9 cellular contexts compared by ENCODE assay signal in genomic region chr5:52744867-52745458, GRCh38. TPM values are rescaled to one million over a fixed set of nuclear protein-coding genes. Genes with fewer than 3 reads are reported as not detected.
A peak's percentile ranks its signal among the peaks of the same experiment; 100 is the strongest.
DNase-seq lines count a peak whose midpoint lies in the region; ATAC-seq lines count a peak whose summit lies in the region.
"Not testable (repeated sequence)": the region's sequence is repeated elsewhere in the genome, so short reads cannot be mapped to it uniquely, and the experiment has no call there.
"Had no signal": no experiment of that assay in that cellular context is flagged by ENCODE, and none has a peak within 500 bp of the region (broad histone marks: within the 10 kb centered on the region; RNA-seq: fewer than 3 reads in every experiment).

No MANE protein-coding gene starts in this region.

- peak overlapping the region in 1 of 7 donors; percentile 56 for H3K4me3 Mint-ChIP-seq in CD8-positive, alpha-beta memory T cell
- peak overlapping the region; percentile 12 for H3K4me3 Mint-ChIP-seq in T-helper 2 cell treated with Interferon-gamma antibody and Interleukin-4, amounts not matched to agents 5 μg/mL and 100 μg/mL, for 36 hours
- H3K4me3 Mint-ChIP-seq in activated T-cell treated with anti-CD3 and anti-CD28 coated beads, Interleukin-2, amount 50 U/mL, for 24 hours; central memory CD8-positive, alpha-beta T cell; stimulated activated naive CD8-positive, alpha-beta T cell treated with anti-CD3 and anti-CD28 coated beads, Interleukin-15, Interleukin-2, amounts not matched to agents 100 ng/mL and 50 ng/mL, for 24 hours: not testable (repeated sequence)
- H3K4me3 Mint-ChIP-seq in activated naive CD8-positive, alpha-beta T cell treated with anti-CD3 and anti-CD28 coated beads, Interleukin-2, amount 10 ng/mL, durations not matched to agents 7 days and 5 days: peak overlapping the region; percentile 3
- H3K4me3 Mint-ChIP-seq in naive thymus-derived CD8-positive, alpha-beta T cell: peak overlapping the region in 1 of 10 donors; percentile 25

- H3K9me3 ChIP-seq in CD8-positive, alpha-beta memory T cell (ENCODE audit: low read length): not testable (repeated sequence)

- not testable (repeated sequence) for DNase-seq in CD8-positive, alpha-beta memory T cell; T-helper 2 cell treated with Interferon-gamma antibody and Interleukin-4, amounts not matched to agents 5 μg/mL and 100 μg/mL, for 36 hours (ENCODE audit: low spot score); activated T-cell treated with anti-CD3 and anti-CD28 coated beads, Interleukin-2, amount 50 U/mL, for 24 hours; activated naive CD8-positive, alpha-beta T cell treated with anti-CD3 and anti-CD28 coated beads, Interleukin-2, amount 10 ng/mL, durations not matched to agents 7 days and 5 days; central memory CD8-positive, alpha-beta T cell (ENCODE audit: low spot score in 2 of 2)
- DNase-seq in LoVo (ENCODE audit: low spot score): peak; percentile 38
- peak in 1 of 10 donors; percentile 2 for DNase-seq in naive thymus-derived CD8-positive, alpha-beta T cell

- H3K27me3 Mint-ChIP-seq in CD8-positive, alpha-beta memory T cell; activated T-cell treated with anti-CD3 and anti-CD28 coated beads, Interleukin-2, amount 50 U/mL, for 24 hours; activated naive CD8-positive, alpha-beta T cell treated with anti-CD3 and anti-CD28 coated beads, Interleukin-2, amount 10 ng/mL, durations not matched to agents 7 days and 5 days; central memory CD8-positive, alpha-beta T cell; naive thymus-derived CD8-positive, alpha-beta T cell; stimulated activated naive CD8-positive, alpha-beta T cell treated with anti-CD3 and anti-CD28 coated beads, Interleukin-15, Interleukin-2, amounts not matched to agents 100 ng/mL and 50 ng/mL, for 24 hours: not testable (repeated sequence)
- peaks cover 13% of the 10 kb centered on the region for H3K27me3 Mint-ChIP-seq in T-helper 2 cell treated with Interferon-gamma antibody and Interleukin-4, amounts not matched to agents 5 μg/mL and 100 μg/mL, for 36 hours (ENCODE audit: low read depth)

- not testable (repeated sequence) for H3K36me3 Mint-ChIP-seq in CD8-positive, alpha-beta memory T cell; activated T-cell treated with anti-CD3 and anti-CD28 coated beads, Interleukin-2, amount 50 U/mL, for 24 hours (ENCODE audit: low read depth); central memory CD8-positive, alpha-beta T cell (ENCODE audit: insufficient read depth); naive thymus-derived CD8-positive, alpha-beta T cell; stimulated activated naive CD8-positive, alpha-beta T cell treated with anti-CD3 and anti-CD28 coated beads, Interleukin-15, Interleukin-2, amounts not matched to agents 100 ng/mL and 50 ng/mL, for 24 hours (ENCODE audit: low read depth)
- H3K36me3 Mint-ChIP-seq in T-helper 2 cell treated with Interferon-gamma antibody and Interleukin-4, amounts not matched to agents 5 μg/mL and 100 μg/mL, for 36 hours (ENCODE audit: low read depth): peaks cover 12% of the 10 kb centered on the region
- H3K36me3 Mint-ChIP-seq in activated naive CD8-positive, alpha-beta T cell treated with anti-CD3 and anti-CD28 coated beads, Interleukin-2, amount 10 ng/mL, durations not matched to agents 7 days and 5 days: peaks cover 12% of the 10 kb centered on the region

- not testable (repeated sequence) for ATAC-seq in activated naive CD8-positive, alpha-beta T cell treated with anti-CD3 and anti-CD28 coated beads, Interleukin-2, amount 10 ng/mL, durations not matched to agents 7 days and 5 days (ENCODE audit: low read depth); central memory CD8-positive, alpha-beta T cell (replicated peaks; ENCODE audit: extremely low read depth, poor library complexity, severe bottlenecking); naive thymus-derived CD8-positive, alpha-beta T cell

- not testable (repeated sequence) for H3K27ac ChIP-seq in CD8-positive, alpha-beta memory T cell (ENCODE audit: low read depth, low read length)

- POLR2A ChIA-PET in CD8-positive, alpha-beta memory T cell (lab: Charles Lee): interaction anchor here (0.6 to 1.5 kb wide), 2 partner anchors 19 to 36 kb away, joined by 3 to 7 read pairs; no protein-coding TSS in a partner anchor
- POLR2A ChIA-PET in activated naive CD8-positive, alpha-beta T cell treated with anti-CD3 and anti-CD28 coated beads, Interleukin-2, amount 10 ng/mL, durations not matched to agents 7 days and 5 days (lab: Charles Lee): interaction anchor here (0.6 to 0.7 kb wide), 3 partner anchors 15 to 54 kb away, joined by 3 to 4 read pairs (median 3); no protein-coding TSS in a partner anchor
- POLR2A ChIA-PET in naive thymus-derived CD8-positive, alpha-beta T cell (lab: Charles Lee): interaction anchor here (1.3 to 2.2 kb wide), 2 partner anchors 10 to 19 kb away, joined by 5 to 10 read pairs; no protein-coding TSS in a partner anchor

- CTCF ChIA-PET in CD8-positive, alpha-beta memory T cell (lab: Charles Lee): interaction anchor here (0.6 to 3.1 kb wide), 2 partner anchors 52 to 54 kb away, joined by 3 to 10 read pairs; no protein-coding TSS in a partner anchor

- H3K4me3 ChIP-seq in CD8-positive, alpha-beta memory T cell (ENCODE audit: low read length): not testable (repeated sequence)

- peaks cover 43% of the 10 kb centered on the region for H3K4me1 ChIP-seq in CD8-positive, alpha-beta memory T cell (ENCODE audit: insufficient read depth, low read length)

- H3K27me3 ChIP-seq in CD8-positive, alpha-beta memory T cell (ENCODE audit: insufficient read depth, low read length, poor library complexity, severe bottlenecking): not testable (repeated sequence)

- peak overlapping the region in 6 of 8 donors; percentile 17 to 84 (median 78) for H3K27ac Mint-ChIP-seq in CD8-positive, alpha-beta memory T cell
- not testable (repeated sequence) for H3K27ac Mint-ChIP-seq in T-helper 2 cell treated with Interferon-gamma antibody and Interleukin-4, amounts not matched to agents 5 μg/mL and 100 μg/mL, for 36 hours
- H3K27ac Mint-ChIP-seq in activated T-cell treated with anti-CD3 and anti-CD28 coated beads, Interleukin-2, amount 50 U/mL, for 24 hours: peak overlapping the region; percentile 22
- peak overlapping the region; percentile 44 for H3K27ac Mint-ChIP-seq in activated naive CD8-positive, alpha-beta T cell treated with anti-CD3 and anti-CD28 coated beads, Interleukin-2, amount 10 ng/mL, durations not matched to agents 7 days and 5 days
- peak overlapping the region; percentile 77 for H3K27ac Mint-ChIP-seq in central memory CD8-positive, alpha-beta T cell (ENCODE audit: low read depth)
- peak overlapping the region in 9 of 10 donors; percentile 13 to 95 (median 70) for H3K27ac Mint-ChIP-seq in naive thymus-derived CD8-positive, alpha-beta T cell
- peak overlapping the region; percentile 65 for H3K27ac Mint-ChIP-seq in stimulated activated naive CD8-positive, alpha-beta T cell treated with anti-CD3 and anti-CD28 coated beads, Interleukin-15, Interleukin-2, amounts not matched to agents 100 ng/mL and 50 ng/mL, for 24 hours

- H3K4me1 Mint-ChIP-seq in CD8-positive, alpha-beta memory T cell: peaks cover 70 to 79% (median 78%) of the 10 kb centered on the region in 3 donors
- peaks cover 62% of the 10 kb centered on the region for H3K4me1 Mint-ChIP-seq in T-helper 2 cell treated with Interferon-gamma antibody and Interleukin-4, amounts not matched to agents 5 μg/mL and 100 μg/mL, for 36 hours (ENCODE audit: low read depth)
- H3K4me1 Mint-ChIP-seq in activated T-cell treated with anti-CD3 and anti-CD28 coated beads, Interleukin-2, amount 50 U/mL, for 24 hours (ENCODE audit: low read depth): peaks cover 69% of the 10 kb centered on the region
- H3K4me1 Mint-ChIP-seq in activated naive CD8-positive, alpha-beta T cell treated with anti-CD3 and anti-CD28 coated beads, Interleukin-2, amount 10 ng/mL, durations not matched to agents 7 days and 5 days: peaks cover 49% of the 10 kb centered on the region
- H3K4me1 Mint-ChIP-seq in central memory CD8-positive, alpha-beta T cell: peaks cover 45% of the 10 kb centered on the region
- peaks cover 29 to 59% (median 56%) of the 10 kb centered on the region in 4 donors for H3K4me1 Mint-ChIP-seq in naive thymus-derived CD8-positive, alpha-beta T cell
- peaks cover 68% of the 10 kb centered on the region for H3K4me1 Mint-ChIP-seq in stimulated activated naive CD8-positive, alpha-beta T cell treated with anti-CD3 and anti-CD28 coated beads, Interleukin-15, Interleukin-2, amounts not matched to agents 100 ng/mL and 50 ng/mL, for 24 hours (ENCODE audit: low read depth)

- H3K36me3 ChIP-seq in CD8-positive, alpha-beta memory T cell (ENCODE audit: insufficient read depth, low read length): not testable (repeated sequence)

- not testable (repeated sequence) for H3K9me3 Mint-ChIP-seq in CD8-positive, alpha-beta memory T cell; T-helper 2 cell treated with Interferon-gamma antibody and Interleukin-4, amounts not matched to agents 5 μg/mL and 100 μg/mL, for 36 hours; activated T-cell treated with anti-CD3 and anti-CD28 coated beads, Interleukin-2, amount 50 U/mL, for 24 hours; activated naive CD8-positive, alpha-beta T cell treated with anti-CD3 and anti-CD28 coated beads, Interleukin-2, amount 10 ng/mL, durations not matched to agents 7 days and 5 days; central memory CD8-positive, alpha-beta T cell; naive thymus-derived CD8-positive, alpha-beta T cell; stimulated activated naive CD8-positive, alpha-beta T cell treated with anti-CD3 and anti-CD28 coated beads, Interleukin-15, Interleukin-2, amounts not matched to agents 100 ng/mL and 50 ng/mL, for 24 hours

RNA-seq across cellular contexts. Expression of gene ITGA1, which starts 42.8 kb away (rescaled TPM):
- 10 to 100 TPM; 21.9 to 26.3 TPM for total RNA-seq in CD8-positive, alpha-beta memory T cell
- polyA plus RNA-seq in CD8-positive, alpha-beta memory T cell: 16.5 TPM
- 10 to 100 TPM; 21.7 to 23.6 TPM for total RNA-seq in activated naive CD8-positive, alpha-beta T cell treated with anti-CD3 and anti-CD28 coated beads, Interleukin-2, amount 10 ng/mL, durations not matched to agents 7 days and 5 days
- total RNA-seq in naive thymus-derived CD8-positive, alpha-beta T cell: 1 to 10 TPM; 3.9 to 4.6 TPM
- polyA plus RNA-seq in naive thymus-derived CD8-positive, alpha-beta T cell: 1 to 10 TPM in 1 of 3 donors, under 1 TPM in 2; 0.27 to 1.1 (median 0.83) TPM
- polyA plus RNA-seq: CD4-positive, CD25-positive, alpha-beta regulatory T cell had no signal

RNA-seq across cellular contexts. Expression of gene PELO, which starts 42.8 kb away (rescaled TPM):
- 10 to 100 TPM; 35.9 to 37.3 TPM for total RNA-seq in CD8-positive, alpha-beta memory T cell
- polyA plus RNA-seq in CD8-positive, alpha-beta memory T cell: 14.7 TPM
- total RNA-seq in activated naive CD8-positive, alpha-beta T cell treated with anti-CD3 and anti-CD28 coated beads, Interleukin-2, amount 10 ng/mL, durations not matched to agents 7 days and 5 days: 10 to 100 TPM; 24.0 to 24.2 TPM
- 1 to 10 TPM; 7.4 to 8.5 TPM for total RNA-seq in naive thymus-derived CD8-positive, alpha-beta T cell
- 1 to 10 TPM; 2.2 to 4.5 (median 2.6) TPM for polyA plus RNA-seq in naive thymus-derived CD8-positive, alpha-beta T cell

Comparison
In these comparisons a context has a peak if more than half of its experiments do, and no peak if none do; other contexts are left out.
1. RNA of gene ITGA1, which starts 42.8 kb away (total RNA-seq): 21.9 to 26.3 TPM in CD8-positive, alpha-beta memory T cell and 21.7 to 23.6 TPM in activated naive CD8-positive, alpha-beta T cell treated with anti-CD3 and anti-CD28 coated beads, Interleukin-2, amount 10 ng/mL, durations not matched to agents 7 days and 5 days; 3.9 to 4.6 TPM in naive thymus-derived CD8-positive, alpha-beta T cell; every median in the first group is over 4 times any median in the second.